ENCODE assay signal across 27 cellular contexts in genomic region chr1:204678721-204679455, GRCh38. TPM values are rescaled to one million over a fixed set of nuclear protein-coding genes. Genes with fewer than 3 reads are reported as not detected.
"Had no signal": no experiment of that assay in that cellular context is flagged by ENCODE, and none has a peak within 500 bp of the region (broad histone marks: within the 10 kb centered on the region; RNA-seq: fewer than 3 reads in every experiment).

No MANE protein-coding gene starts in this region.

- H3K4me1 ChIP-seq: colonic mucosa, gastrocnemius medialis, parathyroid adenoma, psoas muscle, suprapubic skin had no signal

- H3K4me3 ChIP-seq: colonic mucosa, gastrocnemius medialis, hepatocyte, psoas muscle, right atrium auricular region, suprapubic skin, tibial artery had no signal

- DNase-seq: activated CD4-positive, alpha-beta T cell treated with anti-CD3 and anti-CD28 coated beads, Interleukin-2, amount 10 ng/mL, durations not matched to agents 7 days and 5 days; activated CD4-positive, CD25-positive, alpha-beta regulatory T cell treated with anti-CD3 and anti-CD28 coated beads, Interleukin-2, amount 50 U/mL, for 72 hours; activated CD8-positive, alpha-beta memory T cell treated with anti-CD3 and anti-CD28 coated beads, Interleukin-2, amount 10 ng/mL, durations not matched to agents 7 days and 5 days; activated CD8-positive, alpha-beta T cell treated with anti-CD3 and anti-CD28 coated beads for 36 hours; activated naive CD8-positive, alpha-beta T cell treated with anti-CD3 and anti-CD28 coated beads, Interleukin-2, amount 50 U/mL, for 24 hours; activated T-cell treated with anti-CD3 and anti-CD28 coated beads, Interleukin-2, amount 50 U/mL, for 48 hours; amygdala; cerebellar nuclear complex; colonic mucosa; effector memory CD4-positive, alpha-beta T cell; erythroblast; gastrocnemius medialis; islet precursor cell; mammary epithelial cell; midbrain; psoas muscle; stimulated activated CD4-positive, alpha-beta T cell treated with anti-CD3 and anti-CD28 coated beads, Interleukin-15, amount 100 ng/mL, for 24 hours; stimulated activated CD4-positive, alpha-beta T cell treated with anti-CD3 and anti-CD28 coated beads, Interleukin-2, amount 100 ng/mL, for 24 hours; stimulated activated naive CD4-positive, alpha-beta T cell had no signal

- H3K27ac ChIP-seq: colonic mucosa, gastrocnemius medialis, hepatocyte, parathyroid adenoma, psoas muscle, right atrium auricular region, suprapubic skin, tibial artery had no signal

- H3K27me3 ChIP-seq: colonic mucosa, right atrium auricular region had no signal

- H3K9me3 Mint-ChIP-seq: activated CD4-positive, alpha-beta T cell treated with anti-CD3 and anti-CD28 coated beads, Interleukin-2, amount 10 ng/mL, durations not matched to agents 7 days and 5 days; activated CD8-positive, alpha-beta T cell treated with anti-CD3 and anti-CD28 coated beads for 36 hours; activated naive CD4-positive, alpha-beta T cell treated with anti-CD3 and anti-CD28 coated beads, Interleukin-2, amount 50 U/mL, for 24 hours; activated naive CD8-positive, alpha-beta T cell treated with anti-CD3 and anti-CD28 coated beads, Interleukin-2, amount 50 U/mL, for 24 hours; activated T-helper 2 cell treated with anti-CD3 and anti-CD28 coated beads, Interferon-gamma antibody, Interleukin-2, Interleukin-4, amounts not matched to agents 10 μg/mL and 5 μg/mL and 100 μg/mL, durations not matched to agents 14 hours and 24 hours and 36 hours; nephron had no signal

- H3K9me3 ChIP-seq: colonic mucosa, gastrocnemius medialis, psoas muscle, right atrium auricular region, suprapubic skin, tibial artery had no signal

- H3K36me3 Mint-ChIP-seq: activated CD8-positive, alpha-beta memory T cell treated with anti-CD3 and anti-CD28 coated beads, Interleukin-2, amount 10 ng/mL, durations not matched to agents 7 days and 5 days; activated naive CD4-positive, alpha-beta T cell treated with anti-CD3 and anti-CD28 coated beads, Interleukin-2, amount 50 U/mL, for 24 hours had no signal

- H3K36me3 ChIP-seq: colonic mucosa, gastrocnemius medialis, right atrium auricular region, suprapubic skin, tibial artery had no signal

- H3K79me2 ChIP-seq: hepatocyte, parathyroid adenoma had no signal

- H2AFZ ChIP-seq: hepatocyte, parathyroid adenoma had no signal

- H3K4me3 Mint-ChIP-seq: activated CD4-positive, alpha-beta T cell treated with anti-CD3 and anti-CD28 coated beads, Interleukin-2, amount 10 ng/mL, durations not matched to agents 7 days and 5 days; activated CD8-positive, alpha-beta memory T cell treated with anti-CD3 and anti-CD28 coated beads, Interleukin-2, amount 10 ng/mL, durations not matched to agents 7 days and 5 days; activated CD8-positive, alpha-beta T cell treated with anti-CD3 and anti-CD28 coated beads for 36 hours; activated naive CD4-positive, alpha-beta T cell treated with anti-CD3 and anti-CD28 coated beads, Interleukin-2, amount 50 U/mL, for 24 hours; activated naive CD8-positive, alpha-beta T cell treated with anti-CD3 and anti-CD28 coated beads, Interleukin-2, amount 50 U/mL, for 24 hours; nephron had no signal

- H3K4me1 Mint-ChIP-seq: activated CD4-positive, alpha-beta T cell treated with anti-CD3 and anti-CD28 coated beads, Interleukin-2, amount 10 ng/mL, durations not matched to agents 7 days and 5 days; activated CD8-positive, alpha-beta memory T cell treated with anti-CD3 and anti-CD28 coated beads, Interleukin-2, amount 10 ng/mL, durations not matched to agents 7 days and 5 days; activated naive CD4-positive, alpha-beta T cell treated with anti-CD3 and anti-CD28 coated beads, Interleukin-2, amount 50 U/mL, for 24 hours; activated naive CD8-positive, alpha-beta T cell treated with anti-CD3 and anti-CD28 coated beads, Interleukin-2, amount 50 U/mL, for 24 hours had no signal

- ATAC-seq: activated CD8-positive, alpha-beta memory T cell treated with anti-CD3 and anti-CD28 coated beads, Interleukin-2, amount 10 ng/mL, durations not matched to agents 7 days and 5 days; activated CD8-positive, alpha-beta T cell treated with anti-CD3 and anti-CD28 coated beads for 36 hours; activated naive CD8-positive, alpha-beta T cell treated with anti-CD3 and anti-CD28 coated beads, Interleukin-2, amount 50 U/mL, for 24 hours; gastrocnemius medialis; psoas muscle had no signal

- H3K27ac Mint-ChIP-seq: activated CD4-positive, alpha-beta T cell treated with anti-CD3 and anti-CD28 coated beads, Interleukin-2, amount 10 ng/mL, durations not matched to agents 7 days and 5 days; activated CD8-positive, alpha-beta memory T cell treated with anti-CD3 and anti-CD28 coated beads, Interleukin-2, amount 10 ng/mL, durations not matched to agents 7 days and 5 days; activated CD8-positive, alpha-beta T cell treated with anti-CD3 and anti-CD28 coated beads for 36 hours; activated naive CD4-positive, alpha-beta T cell treated with anti-CD3 and anti-CD28 coated beads, Interleukin-2, amount 50 U/mL, for 24 hours; activated naive CD8-positive, alpha-beta T cell treated with anti-CD3 and anti-CD28 coated beads, Interleukin-2, amount 50 U/mL, for 24 hours; activated T-helper 2 cell treated with anti-CD3 and anti-CD28 coated beads, Interferon-gamma antibody, Interleukin-2, Interleukin-4, amounts not matched to agents 10 μg/mL and 5 μg/mL and 100 μg/mL, durations not matched to agents 14 hours and 24 hours and 36 hours had no signal

- H3K4me2 ChIP-seq: hepatocyte had no signal

RNA-seq across cellular contexts. Expression of gene LRRN2, which starts 6.7 kb away (rescaled TPM):
- total RNA-seq: activated CD4-positive, alpha-beta T cell treated with anti-CD3 and anti-CD28 coated beads, Interleukin-2, amount 10 ng/mL, durations not matched to agents 7 days and 5 days; activated CD8-positive, alpha-beta memory T cell treated with anti-CD3 and anti-CD28 coated beads, Interleukin-2, amount 10 ng/mL, durations not matched to agents 7 days and 5 days; activated CD8-positive, alpha-beta T cell treated with anti-CD3 and anti-CD28 coated beads for 36 hours; activated T-helper 2 cell treated with anti-CD3 and anti-CD28 coated beads, Interferon-gamma antibody, Interleukin-2, Interleukin-4, amounts not matched to agents 10 μg/mL and 5 μg/mL and 100 μg/mL, durations not matched to agents 14 hours and 24 hours and 36 hours had no signal
